Comparison of ENCODE assay signal across 16 cellular contexts in genomic region chr16:56488035-56488434, GRCh38.
"Had no signal": no experiment of that assay in that cellular context is flagged by ENCODE, and none has a peak within 500 bp of the region (broad histone marks: within the 10 kb centered on the region; RNA-seq: fewer than 3 reads in every experiment).

No MANE protein-coding gene starts in this region.

- H3K4me3 Mint-ChIP-seq: activated CD8-positive, alpha-beta T cell treated with anti-CD3 and anti-CD28 coated beads, Interleukin-2, amount 10 ng/mL, durations not matched to agents 7 days and 5 days; activated naive CD8-positive, alpha-beta T cell treated with anti-CD3 and anti-CD28 coated beads, Interleukin-2, amount 50 U/mL, for 24 hours; memory B cell; nephron; T-cell had no signal

- ATAC-seq: activated CD8-positive, alpha-beta T cell treated with anti-CD3 and anti-CD28 coated beads, Interleukin-2, amount 10 ng/mL, durations not matched to agents 7 days and 5 days; activated naive CD8-positive, alpha-beta T cell treated with anti-CD3 and anti-CD28 coated beads, Interleukin-2, amount 50 U/mL, for 24 hours; left lobe of liver; stimulated activated naive CD8-positive, alpha-beta T cell treated with anti-CD3 and anti-CD28 coated beads, Interleukin-15, Interleukin-2, amounts not matched to agents 100 U/mL and 50 U/mL, for 24 hours; T-cell had no signal

- H3K4me3 ChIP-seq: thoracic aorta had no signal

- H3K9me3 Mint-ChIP-seq: nephron, T-cell had no signal

- H3K27me3 Mint-ChIP-seq: activated naive CD8-positive, alpha-beta T cell treated with anti-CD3 and anti-CD28 coated beads, Interleukin-2, amount 50 U/mL, for 24 hours; memory B cell; T-cell had no signal

- H3K4me1 Mint-ChIP-seq: memory B cell, nephron, T-cell had no signal

- H3K27ac Mint-ChIP-seq: activated CD8-positive, alpha-beta T cell treated with anti-CD3 and anti-CD28 coated beads, Interleukin-2, amount 10 ng/mL, durations not matched to agents 7 days and 5 days; activated naive CD8-positive, alpha-beta T cell treated with anti-CD3 and anti-CD28 coated beads, Interleukin-2, amount 50 U/mL, for 24 hours; memory B cell; T-cell had no signal

- DNase-seq: activated CD4-positive, alpha-beta T cell treated with anti-CD3 and anti-CD28 coated beads for 4 hours; activated CD8-positive, alpha-beta memory T cell treated with anti-CD3 and anti-CD28 coated beads, Interleukin-2, amount 50 U/mL, for 48 hours; activated CD8-positive, alpha-beta T cell treated with anti-CD3 and anti-CD28 coated beads, Interleukin-2, amount 10 ng/mL, durations not matched to agents 7 days and 5 days; activated naive CD8-positive, alpha-beta T cell treated with anti-CD3 and anti-CD28 coated beads, Interleukin-2, amount 50 U/mL, for 24 hours; central memory CD4-positive, alpha-beta T cell; cortex of kidney; stimulated activated CD4-positive, alpha-beta T cell treated with anti-CD3 and anti-CD28 coated beads, Interleukin-4, amount 100 ng/mL, for 1 hour; stimulated activated CD8-positive, alpha-beta memory T cell treated with anti-CD3 and anti-CD28 coated beads, Interleukin-4, amount 100 ng/mL, for 48 hours; stimulated activated naive CD8-positive, alpha-beta T cell treated with anti-CD3 and anti-CD28 coated beads, Interleukin-15, Interleukin-2, amounts not matched to agents 100 U/mL and 50 U/mL, for 24 hours; T-cell; T1000 had no signal

- H3K9me3 ChIP-seq: thoracic aorta had no signal

- H3K27ac ChIP-seq: thoracic aorta, VCaP had no signal
